11 cellular contexts compared by ENCODE assay signal in genomic region chr14:33528655-33529054, GRCh38.
"Had no signal": no experiment of that assay in that cellular context is flagged by ENCODE, and none has a peak within 500 bp of the region (broad histone marks: within the 10 kb centered on the region; RNA-seq: fewer than 3 reads in every experiment).

No MANE protein-coding gene starts in this region.

- H3K4me3 Mint-ChIP-seq: GM23338, H9, HFFc6, IgD-negative memory B cell had no signal

- H3K27me3 Mint-ChIP-seq: IgD-negative memory B cell had no signal

- FAIRE-seq: H1, H54, HTR-8/SVneo had no signal

- H3K36me3 Mint-ChIP-seq: IgD-negative memory B cell had no signal

- ATAC-seq: GM23338 had no signal

- H3K4me3 ChIP-seq: GM23338 had no signal

- H3K4me2 ChIP-seq: GM23338, KMS-11 had no signal

- H3K4me1 Mint-ChIP-seq: IgD-negative memory B cell had no signal

- DNase-seq: H9, HCEC 1CT, HFFc6, Karpas-422, KBM-7 had no signal

- H3K27ac ChIP-seq: KMS-11 had no signal

- H3K27ac Mint-ChIP-seq: GM23338, H9, HFFc6, IgD-negative memory B cell had no signal

- H2AFZ ChIP-seq: GM23338 had no signal

- H3K9me3 Mint-ChIP-seq: GM23338, H9 had no signal

- H3K9ac ChIP-seq: KMS-11 had no signal
